Comparison of ENCODE assay signal across 1 cellular context in genomic region chr13:32266130-32266529, GRCh38.
TF ChIP-seq lines count a peak whose summit lies in the region.

No MANE protein-coding gene starts in this region.

TF ChIP-seq in HepG2, 621 proteins besides CTCF, POLR2A, EP300 and RAD21 (continued from another document):
- TF ChIP-seq, protein P1, sequence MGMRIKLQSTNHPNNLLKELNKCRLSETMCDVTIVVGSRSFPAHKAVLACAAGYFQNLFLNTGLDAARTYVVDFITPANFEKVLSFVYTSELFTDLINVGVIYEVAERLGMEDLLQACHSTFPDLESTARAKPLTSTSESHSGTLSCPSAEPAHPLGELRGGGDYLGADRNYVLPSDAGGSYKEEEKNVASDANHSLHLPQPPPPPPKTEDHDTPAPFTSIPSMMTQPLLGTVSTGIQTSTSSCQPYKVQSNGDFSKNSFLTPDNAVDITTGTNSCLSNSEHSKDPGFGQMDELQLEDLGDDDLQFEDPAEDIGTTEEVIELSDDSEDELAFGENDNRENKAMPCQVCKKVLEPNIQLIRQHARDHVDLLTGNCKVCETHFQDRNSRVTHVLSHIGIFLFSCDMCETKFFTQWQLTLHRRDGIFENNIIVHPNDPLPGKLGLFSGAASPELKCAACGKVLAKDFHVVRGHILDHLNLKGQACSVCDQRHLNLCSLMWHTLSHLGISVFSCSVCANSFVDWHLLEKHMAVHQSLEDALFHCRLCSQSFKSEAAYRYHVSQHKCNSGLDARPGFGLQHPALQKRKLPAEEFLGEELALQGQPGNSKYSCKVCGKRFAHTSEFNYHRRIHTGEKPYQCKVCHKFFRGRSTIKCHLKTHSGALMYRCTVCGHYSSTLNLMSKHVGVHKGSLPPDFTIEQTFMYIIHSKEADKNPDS (CRISPR knock-in tag; IDR thresholded peaks at IDR 0.05), result no peak
- TF ChIP-seq SP1 (IDR thresholded peaks at IDR 0.05) (no peak), SP1 (CRISPR knock-in tag; IDR thresholded peaks at IDR 0.05) (no peak)
